Comparison of ENCODE assay signal across 27 cellular contexts in genomic region chr5:116280149-116280803, GRCh38.
"Had no signal": no experiment of that assay in that cellular context is flagged by ENCODE, and none has a peak within 500 bp of the region (broad histone marks: within the 10 kb centered on the region; RNA-seq: fewer than 3 reads in every experiment).

No MANE protein-coding gene starts in this region.

- H3K79me2 ChIP-seq: parathyroid adenoma had no signal

- H3K4me1 ChIP-seq: left ventricle myocardium inferior, lower lobe of right lung, psoas muscle, right atrium auricular region, suprapubic skin, tibial artery, upper lobe of right lung had no signal

- H3K9ac ChIP-seq: parathyroid adenoma had no signal

- H3K4me3 ChIP-seq: lower lobe of right lung, right atrium auricular region, skin epidermis, suprapubic skin, thoracic aorta, tibial artery, upper lobe of right lung had no signal

- FAIRE-seq: islet of Langerhans, urothelium cell line had no signal

- DNase-seq: heart left ventricle; hypothalamus; immature natural killer cell; kidney; left colon; left ventricle myocardium inferior; lower lobe of right lung; mammary epithelial cell; mesenchymal stem cell; naive thymus-derived CD8-positive, alpha-beta T cell; occipital lobe; psoas muscle; spleen; stimulated activated CD4-positive, alpha-beta T cell treated with anti-CD3 and anti-CD28 coated beads, Interleukin-4, amount 100 ng/mL, for 24 hours; stimulated activated naive CD4-positive, alpha-beta T cell; tibial artery; trophoblast cell; upper lobe of right lung had no signal

- H3K27me3 ChIP-seq: heart left ventricle, right atrium auricular region, spleen, suprapubic skin, tibial artery, upper lobe of right lung had no signal

- ATAC-seq: heart left ventricle; left colon; lower lobe of right lung; naive thymus-derived CD8-positive, alpha-beta T cell; psoas muscle; sciatic nerve; stimulated activated effector memory CD8-positive, alpha-beta T cell treated with anti-CD3 and anti-CD28 coated beads, Interleukin-12 subunit alpha, Interleukin-12 subunit beta, amount 100 ng/mL, for 72 hours; upper lobe of right lung had no signal

- H3K36me3 ChIP-seq: lower lobe of right lung, right atrium auricular region, suprapubic skin, thoracic aorta, upper lobe of right lung had no signal

- H3K27ac ChIP-seq: heart left ventricle, lower lobe of right lung, parathyroid adenoma, psoas muscle, right atrium auricular region, skin epidermis, suprapubic skin, thoracic aorta, tibial artery, upper lobe of right lung had no signal

- H2AFZ ChIP-seq: parathyroid adenoma had no signal
